In genomic region chr16:80526418-80527061, GRCh38 we compare ENCODE assay signal across 8 cellular contexts.
A peak's percentile ranks its signal among the peaks of the same experiment; 100 is the strongest.
DNase-seq lines count a peak whose midpoint lies in the region; ATAC-seq and TF ChIP-seq lines count a peak whose summit lies in the region.

No MANE protein-coding gene starts in this region.

- no peak overlapping the region for H3K4me3 ChIP-seq in AG04449 (ENCODE audit: low read depth, low read length)
- no peak overlapping the region for H3K4me3 ChIP-seq in RWPE2 (ENCODE audit: severe bottlenecking)

- POLR2A ChIA-PET in AG04449 (lab: Yijun Ruan, JAX) = no interaction called here

- DNase-seq in AG04449 (ENCODE audit: low read depth, low spot score) (no peak), HK-2 (ENCODE audit: unreplicated experiment) (peak; percentile 15), RWPE2 (ENCODE audit: low spot score) (no peak), globus pallidus (ENCODE audit: low spot score) (peak; percentile 47), retina (peak; percentile 70)
- peak in 3 of 4 experiments; percentile 10 to 30 (median 18) for DNase-seq in activated naive CD4-positive, alpha-beta T cell (lab: John Stamatoyannopoulos, UW)

- no peak overlapping the region for H3K27ac ChIP-seq in RWPE2 (ENCODE audit: poor library complexity, severe bottlenecking)

- ATAC-seq in RWPE2 (ENCODE audit: low read depth) (peak; percentile 50; the same call in 2 of the 3 replicates), HG03469 (IDR thresholded peaks at IDR 0.05; ENCODE audit: unreplicated experiment) (no peak)

- H3K36me3 ChIP-seq in RWPE2 (ENCODE audit: low read depth) = no peaks in the 10 kb centered on the region

- no peaks in the 10 kb centered on the region for H3K4me1 ChIP-seq in RWPE2 (ENCODE audit: insufficient read depth, poor library complexity, severe bottlenecking)

- TF ChIP-seq CTCF in AG04449 (IDR thresholded peaks at IDR 0.05; ENCODE audit: insufficient read depth, low read length, missing control alignments) (peak; percentile 74), GM12873 (IDR thresholded peaks at IDR 0.05; ENCODE audit: insufficient read depth, low read depth, low read length, missing control alignments) (peak; percentile 82), RWPE2 (IDR thresholded peaks at IDR 0.05; ENCODE audit: poor library complexity, severe bottlenecking) (peak; percentile 96)

- H3K9me3 ChIP-seq in RWPE2 (ENCODE audit: severe bottlenecking) = no peaks in the 10 kb centered on the region

- CTCF ChIA-PET in AG04449 (lab: Yijun Ruan, JAX) = interaction anchor here (0.9 to 5.1 kb wide), 33 partner anchors 9 to 402 kb away, joined by 3 to 43 read pairs (median 4); partner anchors contain the start of gene DYNLRB2

- H3K27me3 ChIP-seq in RWPE2 (ENCODE audit: insufficient read depth, poor library complexity, severe bottlenecking) = no peaks in the 10 kb centered on the region

Comparison
In these comparisons a context has a peak if more than half of its experiments do, and no peak if none do; other contexts are left out.
1. DNase-seq: peak in HK-2 (single experiment), activated naive CD4-positive, alpha-beta T cell (3 of 4), globus pallidus (single experiment) and retina (single experiment); none in AG04449 (single experiment) and RWPE2 (single experiment).
2. Peak in every context shown above with its lines, with median percentiles within 50 percentile points of each other: CTCF ChIP-seq.